8 cellular contexts compared by ENCODE assay signal in genomic region chr2:216109962-216110614, GRCh38. TPM values are rescaled to one million over a fixed set of nuclear protein-coding genes. Genes with fewer than 3 reads are reported as not detected.
A peak's percentile ranks its signal among the peaks of the same experiment; 100 is the strongest.
DNase-seq lines count a peak whose midpoint lies in the region; ATAC-seq and TF ChIP-seq lines count a peak whose summit lies in the region.

No MANE protein-coding gene starts in this region.

- H4K20me1 ChIP-seq in GM23338 (replicated peaks; ENCODE audit: insufficient read depth) (no peaks in the 10 kb centered on the region; the same call in 1 of the 2 replicates), PC-3 (ENCODE audit: low read length) (0 out of 2 replicates have a peak, but pooled peaks cover 18% of the 10 kb centered on the region)

- ATAC-seq in GM23338 (no peak), PC-3 (no peak), GM18907 (IDR thresholded peaks at IDR 0.05; ENCODE audit: unreplicated experiment) (no peak), HG02938 (IDR thresholded peaks at IDR 0.05; ENCODE audit: unreplicated experiment) (no peak), GM21576 (IDR thresholded peaks at IDR 0.05; ENCODE audit: unreplicated experiment) (no peak)

- H3K4me1 ChIP-seq in GM23338 (ENCODE audit: insufficient read depth) = peaks cover 18% of the 10 kb centered on the region; the same call in 1 of the 2 replicates
- H3K4me1 ChIP-seq in PC-3 (ENCODE audit: insufficient read depth, low read length) = peaks cover 30% of the 10 kb centered on the region
- H3K4me1 ChIP-seq in muscle layer of duodenum (ENCODE audit: control insufficient read depth in 1 of 2, insufficient read depth in 2 of 2, low read length in 2 of 2) = peaks cover 17 to 33% of the 10 kb centered on the region in 2 donors

- H3K36me3 ChIP-seq in BJ (ENCODE audit: control insufficient read depth, insufficient read depth, low read length) = peaks cover 3% of the 10 kb centered on the region; the same call in 1 of the 2 replicates
- peaks cover 34% of the 10 kb centered on the region for H3K36me3 ChIP-seq in GM23338 (ENCODE audit: insufficient read depth)
- H3K36me3 ChIP-seq in PC-3 (ENCODE audit: low read depth, low read length) = peaks cover 44% of the 10 kb centered on the region
- H3K36me3 ChIP-seq in muscle layer of duodenum (ENCODE audit: control insufficient read depth in 1 of 2, insufficient read depth in 2 of 2, low read length in 2 of 2) = peaks cover 24 to 30% of the 10 kb centered on the region in 2 donors

- intact Hi-C loops in PC-3 (cut with micrococcal nuclease) = loop anchor here (2.0 to 10.0 kb wide), 2 partner anchors 77 to 385 kb away; partner anchors contain the start of gene RPL37A

- TSS peak; percentile 57 for BruUV-seq in PC-3 (replicated peaks; lab: Mats Ljungman, UMichigan)

- H3K9me3 ChIP-seq in PC-3 (ENCODE audit: low read length) (no peaks in the 10 kb centered on the region), muscle layer of duodenum (ENCODE audit: control insufficient read depth in 1 of 2, low read length in 2 of 2) (no peaks in the 10 kb centered on the region)

- H3K27me3 Mint-ChIP-seq in GM23338 (ENCODE audit: insufficient read depth, low read depth, poor library complexity) = peaks cover 18% of the 10 kb centered on the region

- peaks cover 58% of the 10 kb centered on the region for H3K36me3 Mint-ChIP-seq in GM23338 (ENCODE audit: low read depth)

- H3K4me3 ChIP-seq in BJ (ENCODE audit: low read depth, low read length) = peak overlapping the region; percentile 92
- peak overlapping the region; percentile 85 for H3K4me3 ChIP-seq in GM23338
- peak overlapping the region; percentile 97 for H3K4me3 ChIP-seq in PC-3 (ENCODE audit: low read length)
- peak overlapping the region; percentile 67 to 79 for H3K4me3 ChIP-seq in muscle layer of duodenum (ENCODE audit: low read depth in 1 of 2, low read length in 2 of 2)

- H2AFZ ChIP-seq in GM23338 (no peak overlapping the region), PC-3 (ENCODE audit: low read length) (peak overlapping the region; percentile 77; the same call in 1 of the 2 replicates)

- no peak for DNase-seq in BJ (ENCODE audit: low read depth)
- peak; percentile 31 for DNase-seq in GM23338 (ENCODE audit: low spot score)
- DNase-seq in PC-3 = peak; percentile 44
- peak; percentile 70 for DNase-seq in dermis blood vessel endothelial cell

- H3F3A ChIP-seq in GM23338 (replicated peaks; ENCODE audit: low read depth) (peaks cover 36% of the 10 kb centered on the region), PC-3 (ENCODE audit: low read length, unreplicated experiment) (no peaks in the 10 kb centered on the region)

- H3K9ac ChIP-seq in PC-3 (ENCODE audit: low read length) = peak overlapping the region; percentile 98

- H3K9me2 ChIP-seq in GM23338 (ENCODE audit: insufficient read depth) (no peaks in the 10 kb centered on the region), PC-3 (replicated peaks; ENCODE audit: low read length) (no peaks in the 10 kb centered on the region)

- H3K4me3 Mint-ChIP-seq in GM23338 = peak overlapping the region; percentile 100

- POLR2A ChIA-PET in BJ (lab: Charles Lee) = no interaction called here
- POLR2A ChIA-PET in PC-3 (lab: Charles Lee; ENCODE audit: unreplicated experiment) = no interaction called here

- peaks cover 52% of the 10 kb centered on the region for H3K4me1 Mint-ChIP-seq in GM23338

- H3K27ac ChIP-seq in GM23338 (ENCODE audit: low read depth) = peak overlapping the region; percentile 89
- H3K27ac ChIP-seq in PC-3 (ENCODE audit: low read length) = peak overlapping the region; percentile 37
- H3K27ac ChIP-seq in muscle layer of duodenum (ENCODE audit: low read length) = peak overlapping the region; percentile 99

- H3K9me3 Mint-ChIP-seq in GM23338 = no peaks in the 10 kb centered on the region; the same call in 2 of the 3 replicates

- H3K79me2 ChIP-seq in GM23338 (replicated peaks; ENCODE audit: insufficient read depth) (peaks cover 41% of the 10 kb centered on the region), PC-3 (ENCODE audit: low read length) (peaks cover 45% of the 10 kb centered on the region)

- H3K4me2 ChIP-seq in GM23338 = peak overlapping the region; percentile 90
- H3K4me2 ChIP-seq in PC-3 (ENCODE audit: low read length) = peak overlapping the region; percentile 97

- CTCF ChIA-PET in BJ (lab: Yijun Ruan, JAX) (interaction anchor here (0.6 to 2.0 kb wide), 21 partner anchors 10 to 547 kb away, joined by 3 to 7 read pairs (median 3); no protein-coding TSS in a partner anchor), PC-3 (lab: Charles Lee) (interaction anchor here (0.6 kb wide), 1 partner anchor 302 kb away, joined by 3 read pairs; no protein-coding TSS in a partner anchor)

- TF ChIP-seq CTCF in BJ (IDR thresholded peaks at IDR 0.05; ENCODE audit: insufficient read depth, low read depth, low read length) (peak; percentile 55), GM23338 (conservative IDR thresholded peaks at IDR 0.05; ENCODE audit: low read depth in 2 of 2) (peak in 1 of 2 experiments; percentile 49; a peak in 3 of 4 replicates), PC-3 (conservative IDR thresholded peaks at IDR 0.05; ENCODE audit: low read depth, low read length) (peak; percentile 72)

- peak overlapping the region; percentile 100 for H3K27ac Mint-ChIP-seq in GM23338

- peaks cover 2% of the 10 kb centered on the region; the same call in 1 of the 2 replicates for H3K27me3 ChIP-seq in BJ (ENCODE audit: control insufficient read depth, insufficient read depth, low read length)
- H3K27me3 ChIP-seq in GM23338 (ENCODE audit: insufficient read depth) = no peaks in the 10 kb centered on the region
- H3K27me3 ChIP-seq in PC-3 (ENCODE audit: low read length) = no peaks in the 10 kb centered on the region
- no peaks in the 10 kb centered on the region for H3K27me3 ChIP-seq in muscle layer of duodenum (ENCODE audit: low read depth, low read length)

TF ChIP-seq in GM23338, 12 proteins besides CTCF, POLR2A, EP300 and RAD21:
- TF ChIP-seq POLR2AphosphoS5 (IDR thresholded peaks at IDR 0.05; ENCODE audit: low read depth) (no peak), EZH2 (IDR thresholded peaks at IDR 0.05; ENCODE audit: low read depth, unreplicated experiment) (no peak), REST (IDR thresholded peaks at IDR 0.05; ENCODE audit: unreplicated experiment) (no peak), EZH2phosphoT487 (IDR thresholded peaks at IDR 0.05; ENCODE audit: unreplicated experiment) (no peak), ZNF114 (CRISPR knock-in tag; IDR thresholded peaks at IDR 0.05) (no peak), JUNB (IDR thresholded peaks at IDR 0.05; ENCODE audit: unreplicated experiment) (no peak)

RNA-seq across cellular contexts. Expression of gene XRCC5, which starts 0.9 kb away (rescaled TPM):
- 252 and 345 TPM in 2 replicates for polyA plus RNA-seq in BJ (2011; rRNA removed)
- polyA minus RNA-seq in BJ (2011; rRNA and poly(A)+ RNA removed) = 231 and 239 TPM in 2 replicates
- total RNA-seq in GM23338 (2014; rRNA removed; shearing (Covaris generic)) = 482 and 499 TPM in 2 replicates
- 432 and 524 TPM in 2 replicates for polyA plus RNA-seq in GM23338 (2016; fragmentation: Nextera tagmentation; extraction: Ambion mirVana)
- 277 and 290 TPM in 2 replicates for total RNA-seq in PC-3 (2014; rRNA removed)
- total RNA-seq in dermis blood vessel endothelial cell = 272 and 383 TPM in 2 replicates

RNA-seq across cellular contexts. Expression of gene TMEM169, which starts 28.4 kb away (rescaled TPM):
- polyA plus RNA-seq in BJ (2011; rRNA removed) (0.05 and 0.10 TPM in 2 replicates), GM23338 (2016; fragmentation: Nextera tagmentation; extraction: Ambion mirVana) (1.4 and 1.7 TPM in 2 replicates)
- polyA minus RNA-seq in BJ (2011; rRNA and poly(A)+ RNA removed) = 0.21 and 0.28 TPM in 2 replicates
- 3.9 and 8.0 TPM in 2 replicates for total RNA-seq in GM23338 (2014; rRNA removed; shearing (Covaris generic))
- total RNA-seq in PC-3 (2014; rRNA removed) (not detected in 2 replicates), dermis blood vessel endothelial cell (0.37 and 0.85 TPM in 2 replicates)

RNA-seq across cellular contexts. Expression of gene PECR, which starts 28.5 kb away (rescaled TPM):
- polyA plus RNA-seq in BJ (2011; rRNA removed) (5.6 and 9.0 TPM in 2 replicates), GM23338 (2016; fragmentation: Nextera tagmentation; extraction: Ambion mirVana) (12.1 and 12.7 TPM in 2 replicates)
- 2.3 and 3.6 TPM in 2 replicates for polyA minus RNA-seq in BJ (2011; rRNA and poly(A)+ RNA removed)
- 15.5 and 18.7 TPM in 2 replicates for total RNA-seq in GM23338 (2014; rRNA removed; shearing (Covaris generic))
- total RNA-seq in PC-3 (2014; rRNA removed) (23.0 and 26.0 TPM in 2 replicates), dermis blood vessel endothelial cell (10.2 and 18.9 TPM in 2 replicates)

Comparison
In these comparisons a context has a peak if more than half of its experiments do, and no peak if none do; other contexts are left out.
1. H3K27ac ChIP-seq: peak in every context shown above with its lines; median percentile 99 in muscle layer of duodenum; 89 in GM23338; 37 in PC-3.